Comparison of ENCODE assay signal across 1 cellular context in genomic region chr1:91572044-91572443, GRCh38.
TF ChIP-seq lines count a peak whose summit lies in the region.

No MANE protein-coding gene starts in this region.

TF ChIP-seq in SK-N-SH treated with all-trans-retinoic acid at 6 μM for 48 hours, 23 proteins besides CTCF, POLR2A, EP300 and RAD21 (continued from another document):
- TF ChIP-seq, protein P1, sequence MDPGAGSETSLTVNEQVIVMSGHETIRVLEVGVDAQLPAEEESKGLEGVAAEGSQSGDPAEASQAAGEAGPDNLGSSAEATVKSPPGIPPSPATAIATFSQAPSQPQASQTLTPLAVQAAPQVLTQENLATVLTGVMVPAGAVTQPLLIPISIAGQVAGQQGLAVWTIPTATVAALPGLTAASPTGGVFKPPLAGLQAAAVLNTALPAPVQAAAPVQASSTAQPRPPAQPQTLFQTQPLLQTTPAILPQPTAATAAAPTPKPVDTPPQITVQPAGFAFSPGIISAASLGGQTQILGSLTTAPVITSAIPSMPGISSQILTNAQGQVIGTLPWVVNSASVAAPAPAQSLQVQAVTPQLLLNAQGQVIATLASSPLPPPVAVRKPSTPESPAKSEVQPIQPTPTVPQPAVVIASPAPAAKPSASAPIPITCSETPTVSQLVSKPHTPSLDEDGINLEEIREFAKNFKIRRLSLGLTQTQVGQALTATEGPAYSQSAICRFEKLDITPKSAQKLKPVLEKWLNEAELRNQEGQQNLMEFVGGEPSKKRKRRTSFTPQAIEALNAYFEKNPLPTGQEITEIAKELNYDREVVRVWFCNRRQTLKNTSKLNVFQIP (CRISPR knock-in tag; IDR thresholded peaks at IDR 0.05; ENCODE audit: borderline replicate concordance, low read depth), result no peak
- no peak for TF ChIP-seq SNAI2 (CRISPR knock-in tag; IDR thresholded peaks at IDR 0.05)
- no peak for TF ChIP-seq TSHZ2 (CRISPR knock-in tag; IDR thresholded peaks at IDR 0.05)
- no peak for TF ChIP-seq ISL1 (CRISPR knock-in tag; IDR thresholded peaks at IDR 0.05)
- TF ChIP-seq CREB5 (CRISPR knock-in tag; IDR thresholded peaks at IDR 0.05; ENCODE audit: low read depth), result no peak
- no peak for TF ChIP-seq ARNTL (CRISPR knock-in tag; IDR thresholded peaks at IDR 0.05; ENCODE audit: borderline replicate concordance, low read depth)
